18 cellular contexts compared by ENCODE assay signal in genomic region chr4:13872145-13872544, GRCh38.
"Had no signal": no experiment of that assay in that cellular context is flagged by ENCODE, and none has a peak within 500 bp of the region (broad histone marks: within the 10 kb centered on the region; RNA-seq: fewer than 3 reads in every experiment).

No MANE protein-coding gene starts in this region.

- H3K27ac ChIP-seq: ascending aorta, cardiac muscle cell, coronary artery, left ventricle myocardium inferior, sigmoid colon, testis, upper lobe of right lung had no signal

- H3K4me1 ChIP-seq: ascending aorta, left ventricle myocardium inferior, sigmoid colon, testis, upper lobe of right lung had no signal

- H3K4me1 Mint-ChIP-seq: nephron progenitor cell had no signal

- DNase-seq: activated CD4-positive, alpha-beta T cell treated with anti-CD3 and anti-CD28 coated beads, Interleukin-2, amount 50 U/mL, for 48 hours; activated CD4-positive, CD25-positive, alpha-beta regulatory T cell treated with anti-CD3 and anti-CD28 coated beads, Interleukin-2, amount 50 U/mL, for 72 hours; activated gamma-delta T cell; activated T-cell treated with anti-CD3 and anti-CD28 coated beads, Interleukin-2, amount 50 U/mL, for 4 hours; effector CD4-positive, alpha-beta T cell; left ventricle myocardium inferior; mesenchymal stem cell; nephron progenitor cell; sigmoid colon; stimulated activated CD4-positive, alpha-beta T cell treated with anti-CD3 and anti-CD28 coated beads, Interleukin-2, amount 100 ng/mL, for 48 hours; stimulated activated CD8-positive, alpha-beta memory T cell treated with anti-CD3 and anti-CD28 coated beads, Interleukin-4, amount 100 ng/mL, for 48 hours; T-helper 2 cell; testis; upper lobe of right lung had no signal

- H3K9me3 Mint-ChIP-seq: nephron progenitor cell; stimulated activated naive CD8-positive, alpha-beta T cell treated with anti-CD3 and anti-CD28 coated beads, Interleukin-15, Interleukin-2, amounts not matched to agents 100 ng/mL and 50 ng/mL, for 24 hours had no signal

- H3K4me3 Mint-ChIP-seq: activated T-cell treated with anti-CD3 and anti-CD28 coated beads, Interleukin-2, amount 50 U/mL, for 4 hours; nephron progenitor cell; stimulated activated naive CD8-positive, alpha-beta T cell treated with anti-CD3 and anti-CD28 coated beads, Interleukin-15, Interleukin-2, amounts not matched to agents 100 ng/mL and 50 ng/mL, for 24 hours had no signal

- H3K27ac Mint-ChIP-seq: nephron progenitor cell; stimulated activated naive CD8-positive, alpha-beta T cell treated with anti-CD3 and anti-CD28 coated beads, Interleukin-15, Interleukin-2, amounts not matched to agents 100 ng/mL and 50 ng/mL, for 24 hours had no signal

- H3K4me3 ChIP-seq: ascending aorta, cardiac muscle cell, coronary artery, left ventricle myocardium inferior, sigmoid colon, testis, upper lobe of right lung had no signal

- H3K36me3 ChIP-seq: ascending aorta, cardiac muscle cell, left ventricle myocardium inferior, sigmoid colon, upper lobe of right lung had no signal

- H3K9me3 ChIP-seq: ascending aorta, left ventricle myocardium inferior, sigmoid colon, testis, upper lobe of right lung had no signal

- ATAC-seq: activated T-cell treated with anti-CD3 and anti-CD28 coated beads, Interleukin-2, amount 50 U/mL, for 4 hours; upper lobe of right lung had no signal

- H3K27me3 ChIP-seq: ascending aorta, cardiac muscle cell, sigmoid colon, testis, upper lobe of right lung had no signal
